Comparison of ENCODE assay signal across 13 cellular contexts in the genomic region with DNA sequence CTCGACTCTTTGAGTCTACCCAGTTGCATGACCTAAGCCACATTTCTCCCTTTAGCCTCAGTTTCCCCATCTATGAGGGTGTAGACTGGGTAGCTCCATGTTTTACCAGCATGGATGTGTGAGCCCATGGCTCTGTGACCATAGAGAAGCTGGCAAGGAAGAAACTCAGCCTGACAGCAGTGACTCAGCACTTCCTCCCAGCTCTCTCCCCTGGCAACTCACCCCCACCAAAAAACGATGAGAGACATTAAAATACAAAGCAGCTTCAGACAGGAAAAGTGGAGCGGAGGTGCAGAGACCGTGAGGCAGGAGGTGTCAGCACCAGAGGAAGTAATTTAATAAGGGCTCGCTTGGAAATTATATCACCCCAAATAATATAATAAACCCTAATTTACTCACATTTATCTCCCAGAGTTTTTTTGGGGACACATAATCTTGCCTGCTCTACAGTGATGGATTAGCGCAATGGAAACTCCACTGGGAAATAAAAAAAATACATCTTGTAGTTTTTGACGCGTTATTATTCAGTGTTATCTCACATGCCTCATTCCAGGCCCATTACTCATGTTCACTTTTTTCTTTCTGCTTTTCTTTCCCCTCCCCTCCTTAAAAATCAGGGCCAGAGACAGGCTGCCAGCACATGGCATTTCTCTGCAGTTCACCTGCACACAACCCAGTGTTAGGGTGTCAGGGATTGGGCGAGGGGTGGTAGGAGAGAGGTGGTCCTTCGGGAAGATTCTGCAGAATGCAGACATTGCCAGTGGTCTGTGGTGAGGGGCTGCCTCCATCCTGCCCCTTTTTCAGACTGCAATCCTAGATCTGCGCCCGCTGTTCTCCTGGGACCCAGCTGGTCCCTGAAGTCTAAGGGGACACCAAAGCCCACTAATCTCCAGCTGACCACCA.
DNase-seq lines count a peak whose midpoint lies in the region; ATAC-seq, FAIRE-seq and TF ChIP-seq lines count a peak whose summit lies in the region.
"Had no signal": no experiment of that assay in that cellular context is flagged by ENCODE, and none has a peak within 500 bp of the region (broad histone marks: within the 10 kb centered on the region; RNA-seq: fewer than 3 reads in every experiment).

No MANE protein-coding gene starts in this region.

- intact Hi-C loops in left cardiac atrium (cut with DNase I) (no loop called here), left ventricle myocardium inferior (cut with micrococcal nuclease) (no loop called here)

- no peak overlapping the region for H3K4me3 ChIP-seq in left ventricle myocardium inferior
- no peak overlapping the region for H3K4me3 ChIP-seq in fibroblast of pulmonary artery (replicated peaks; ENCODE audit: low read depth, low read length)
- H3K4me3 ChIP-seq: heart right ventricle, tibial nerve had no signal

- peaks cover 63% of the 10 kb centered on the region for H3K27me3 ChIP-seq in left ventricle myocardium inferior (ENCODE audit: low read depth)
- H3K27me3 ChIP-seq: BE2C, tibial nerve had no signal

- no peaks in the 10 kb centered on the region for H3K36me3 ChIP-seq in left ventricle myocardium inferior
- H3K36me3 ChIP-seq: BE2C, heart right ventricle, tibial nerve had no signal

- ATAC-seq in left cardiac atrium (peak; percentile 61 to 85), GM19397 (IDR thresholded peaks at IDR 0.05; ENCODE audit: unreplicated experiment) (no peak), HG03139 (IDR thresholded peaks at IDR 0.05; ENCODE audit: unreplicated experiment) (no peak), GM18517 (IDR thresholded peaks at IDR 0.05; ENCODE audit: unreplicated experiment) (no peak)
- ATAC-seq: activated naive CD4-positive, alpha-beta T cell treated with anti-CD3 and anti-CD28 coated beads, Interleukin-2, amount 50 U/mL, for 72 hours had no signal

- H3K9me3 ChIP-seq in left ventricle myocardium inferior (replicated peaks), result no peaks in the 10 kb centered on the region
- H3K9me3 ChIP-seq: BE2C, heart right ventricle, tibial nerve had no signal

- no peak for TF ChIP-seq CTCF in left ventricle myocardium inferior (IDR thresholded peaks at IDR 0.05; ENCODE audit: borderline replicate concordance)
- no peak for TF ChIP-seq CTCF in fibroblast of pulmonary artery (IDR thresholded peaks at IDR 0.05; ENCODE audit: low read length, missing control alignments)

- DNase-seq in left cardiac atrium, result no peak
- DNase-seq in left ventricle myocardium inferior, result no peak
- DNase-seq in SW480 (ENCODE audit: low spot score), result peak; percentile 53
- peak; percentile 63 for DNase-seq in fibroblast of pulmonary artery (ENCODE audit: low read depth)
- DNase-seq in urothelium cell line (ENCODE audit: low spot score), result peak; percentile 81
- DNase-seq: activated CD8-positive, alpha-beta memory T cell treated with anti-CD3 and anti-CD28 coated beads for 24 hours; BE2C; heart right ventricle had no signal

- peak; percentile 40 for FAIRE-seq in urothelium cell line (lab: Jason Lieb, UNC)

- no peaks in the 10 kb centered on the region for H3K4me1 ChIP-seq in left ventricle myocardium inferior
- H3K4me1 ChIP-seq: tibial nerve had no signal

- H3K27ac ChIP-seq in left ventricle myocardium inferior (replicated peaks), result no peak overlapping the region
- H3K27ac ChIP-seq: heart right ventricle, tibial nerve had no signal

Comparison
In these comparisons a context has a peak if more than half of its experiments do, and no peak if none do; other contexts are left out.
1. ATAC-seq: peak in left cardiac atrium (2 of 2); none in GM19397 (single experiment), HG03139 (single experiment) and GM18517 (single experiment).
2. DNase-seq: peak in SW480 (single experiment), fibroblast of pulmonary artery (single experiment) and urothelium cell line (single experiment); none in left cardiac atrium (single experiment) and left ventricle myocardium inferior (single experiment).